In genomic region chr15:29342201-29342600, GRCh38 we compare ENCODE assay signal across 22 cellular contexts.
DNase-seq lines count a peak whose midpoint lies in the region; ATAC-seq, FAIRE-seq and TF ChIP-seq lines count a peak whose summit lies in the region.
"Had no signal": no experiment of that assay in that cellular context is flagged by ENCODE, and none has a peak within 500 bp of the region (broad histone marks: within the 10 kb centered on the region; RNA-seq: fewer than 3 reads in every experiment).

No MANE protein-coding gene starts in this region.

- CTCF ChIA-PET in H1 (lab: Charles Lee; ENCODE audit: partially characterized antibody) = interaction anchor here (0.7 to 1.8 kb wide), 4 partner anchors 23 to 202 kb away, joined by 3 read pairs; no protein-coding TSS in a partner anchor

- H2BK120ac ChIP-seq in H1 (replicated peaks; ENCODE audit: low read depth, low read length) (no peak overlapping the region), mesenchymal stem cell (ENCODE audit: low read depth, low read length) (no peak overlapping the region)

- peaks cover 25% of the 10 kb centered on the region for H3K4me1 ChIP-seq in GM23338 (ENCODE audit: insufficient read depth)
- peaks cover 13 to 31% (median 24%) of the 10 kb centered on the region in 4 experiments for H3K4me1 ChIP-seq in H1 (replicated peaks in 1 of 4; ENCODE audit: control insufficient read depth in 3 of 4, insufficient read depth in 4 of 4, low read length in 3 of 4)
- no peaks in the 10 kb centered on the region for H3K4me1 ChIP-seq in osteoblast (ENCODE audit: insufficient read depth, low read length)
- H3K4me1 ChIP-seq in mesenchymal stem cell (ENCODE audit: control insufficient read depth, insufficient read depth, low read depth, low read length) = no peaks in the 10 kb centered on the region
- H3K4me1 ChIP-seq: A549, Caco-2 had no signal

- H2AFZ ChIP-seq in GM23338 (no peak overlapping the region), H1 (ENCODE audit: low read length) (no peak overlapping the region), osteoblast (ENCODE audit: low read length) (no peak overlapping the region), mesenchymal stem cell (ENCODE audit: low read depth, low read length) (no peak overlapping the region)

- DNase-seq in GM23338 (ENCODE audit: low spot score) = peak; percentile 11
- DNase-seq in H1 (ENCODE audit: low read depth in 1 of 2, low spot score in 2 of 2) = peak in 1 of 2 experiments; percentile 39
- DNase-seq in osteoblast (ENCODE audit: insufficient read length, low spot score, missing footprints) = peak; percentile 27
- no peak for DNase-seq in KG1 (lab: John Stamatoyannopoulos, UW)
- DNase-seq in mesenchymal stem cell = no peak
- DNase-seq in activated naive CD4-positive, alpha-beta T cell treated with anti-CD3 and anti-CD28 coated beads, Interleukin-2, amount 50 U/mL, for 16 hours = no peak
- DNase-seq: AML-193; Caco-2; Calu3; CD4-positive, alpha-beta T cell; CD8-positive, alpha-beta T cell; DMS79 treated with DMSO at 0.1 percent for 48 hours; GF-D8 had no signal

- H3K27me3 ChIP-seq in GM23338 (ENCODE audit: insufficient read depth) (no peaks in the 10 kb centered on the region), H1 (replicated peaks in 1 of 4; ENCODE audit: control insufficient read depth in 3 of 4, extremely low read depth in 1 of 4, insufficient read depth in 3 of 4, low read length in 3 of 4) (peaks cover 0 to 2% (median 0%) of the 10 kb centered on the region in 4 experiments; a peak in 1 of 7 replicates), osteoblast (ENCODE audit: insufficient read depth, low read length) (no peaks in the 10 kb centered on the region), mesenchymal stem cell (ENCODE audit: control insufficient read depth in 1 of 2, insufficient read depth in 1 of 2, low read length in 2 of 2) (peaks cover 0 to 8% of the 10 kb centered on the region in 2 experiments)
- H3K27me3 ChIP-seq: BLaER1 treated with 17β-estradiol and CSF1 and Interleukin-3, amounts not matched to agents 10 nM and 100 nM had no signal

- no peak overlapping the region for H4K5ac ChIP-seq in H1 (ENCODE audit: insufficient read length, low read depth, low read length)

- no peak overlapping the region for H4K91ac ChIP-seq in H1 (replicated peaks; ENCODE audit: insufficient read length, low read length)
- H4K91ac ChIP-seq in mesenchymal stem cell (ENCODE audit: low read length) = no peak overlapping the region

- no peak overlapping the region for H2AK5ac ChIP-seq in H1 (ENCODE audit: low read depth, low read length)
- H2AK5ac ChIP-seq in mesenchymal stem cell (ENCODE audit: low read length, severe bottlenecking) = no peak overlapping the region

- no peaks in the 10 kb centered on the region for H3F3A ChIP-seq in GM23338 (replicated peaks; ENCODE audit: low read depth)

- FAIRE-seq in H1 (lab: Jason Lieb, UNC) = peak; percentile 42
- FAIRE-seq: A549, D721Med, G401.6, GM12891, GM19239 had no signal

- TF ChIP-seq POLR2A in H1 (IDR thresholded peaks at IDR 0.05; ENCODE audit: control extremely low read depth in 1 of 2, low read depth in 2 of 2, low read length in 2 of 2) = no peak

- H3K27ac Mint-ChIP-seq in GM23338 = no peak overlapping the region
- H3K27ac Mint-ChIP-seq: B cell; CD4-positive, alpha-beta T cell; CD8-positive, alpha-beta T cell had no signal

- TF ChIP-seq RAD21 in H1 (IDR thresholded peaks at IDR 0.05 in 1 of 2, conservative IDR thresholded peaks at IDR 0.05 in 1 of 2; ENCODE audit: low read depth in 2 of 2, low read length in 2 of 2) = no peak

- H3K36me3 Mint-ChIP-seq in GM23338 (ENCODE audit: low read depth) = no peaks in the 10 kb centered on the region
- H3K36me3 Mint-ChIP-seq: CD8-positive, alpha-beta T cell had no signal

- WGBS in H1 (ENCODE audit: extremely low coverage in 1 of 2, insufficient coverage in 1 of 2, insufficient read length in 1 of 2, insufficient replicate concordance in 2 of 2, low coverage in 1 of 2, low lambda C conversion rate in 2 of 2, missing lambda C conversion rate in 1 of 2), 2 experiments = 74% methylated on average over 8 of the region's 8 CpGs; no CpG with 5 or more reads in 1 of the 2 experiments
- WGBS in mesenchymal stem cell = 86% methylated on average over 6 of the region's 8 CpGs

- no peaks in the 10 kb centered on the region for H3K9me3 ChIP-seq in H1 (ENCODE audit: insufficient read depth in 2 of 2, low read depth in 1 of 2, low read length in 1 of 2)
- H3K9me3 ChIP-seq in osteoblast (ENCODE audit: low read depth, low read length) = no peaks in the 10 kb centered on the region
- no peaks in the 10 kb centered on the region for H3K9me3 ChIP-seq in mesenchymal stem cell (ENCODE audit: control insufficient read depth, low read length)
- H3K9me3 ChIP-seq: A549; BLaER1 treated with 17β-estradiol and CSF1 and Interleukin-3, amounts not matched to agents 10 nM and 100 nM; Caco-2 had no signal

- no peak overlapping the region for H3K4ac ChIP-seq in H1 (replicated peaks; ENCODE audit: insufficient read length, low read depth, low read length)
- no peak overlapping the region for H3K4ac ChIP-seq in mesenchymal stem cell (ENCODE audit: low read depth in 1 of 2, low read length in 2 of 2)

- H3K14ac ChIP-seq in H1 (ENCODE audit: insufficient read length) (no peak overlapping the region), mesenchymal stem cell (ENCODE audit: low read length in 2 of 2) (no peak overlapping the region)

- H3K9me3 Mint-ChIP-seq in GM23338 = no peaks in the 10 kb centered on the region
- H3K9me3 Mint-ChIP-seq: CD4-positive, alpha-beta T cell; CD8-positive, alpha-beta T cell had no signal

- H4K20me1 ChIP-seq in GM23338 (replicated peaks; ENCODE audit: insufficient read depth) (no peaks in the 10 kb centered on the region), H1 (replicated peaks in 1 of 2; ENCODE audit: control insufficient read depth in 1 of 2, insufficient read depth in 2 of 2, low read length in 2 of 2) (no peaks in the 10 kb centered on the region), osteoblast (ENCODE audit: insufficient read depth, low read length) (no peaks in the 10 kb centered on the region)
- H4K20me1 ChIP-seq: BLaER1 treated with 17β-estradiol and CSF1 and Interleukin-3, amounts not matched to agents 10 nM and 100 nM had no signal

- no peak overlapping the region for H3K56ac ChIP-seq in H1 (replicated peaks; ENCODE audit: insufficient read length, low read depth, low read length)

- H2BK15ac ChIP-seq in H1 (ENCODE audit: low read length) = 0 out of 2 replicates have a peak overlapping the region, but pooled peaks have one; percentile 19
- H2BK15ac ChIP-seq in mesenchymal stem cell (ENCODE audit: low read depth, poor library complexity, severe bottlenecking) = no peak overlapping the region

- peaks cover 8% of the 10 kb centered on the region for H3K27me3 Mint-ChIP-seq in GM23338 (ENCODE audit: insufficient read depth, low read depth, poor library complexity)
- H3K27me3 Mint-ChIP-seq: B cell; CD4-positive, alpha-beta T cell had no signal

- no peak overlapping the region for H3K27ac ChIP-seq in GM23338 (ENCODE audit: low read depth)
- H3K27ac ChIP-seq in H1 (ENCODE audit: low read depth, low read length) = no peak overlapping the region
- H3K27ac ChIP-seq in osteoblast (ENCODE audit: low read depth, low read length) = no peak overlapping the region
- H3K27ac ChIP-seq in mesenchymal stem cell (ENCODE audit: low read length, poor library complexity, severe bottlenecking) = no peak overlapping the region
- H3K27ac ChIP-seq: 22Rv1; A549; BLaER1 treated with 17β-estradiol and CSF1 and Interleukin-3, amounts not matched to agents 10 nM and 100 nM; C4-2B had no signal

- TF ChIP-seq EP300 in H1 (IDR thresholded peaks at IDR 0.05; ENCODE audit: borderline replicate concordance in 1 of 2, low read depth in 2 of 2, low read length in 2 of 2) = no peak

- H3K4me1 Mint-ChIP-seq in GM23338 = peaks cover 55% of the 10 kb centered on the region
- H3K4me1 Mint-ChIP-seq: B cell had no signal

- H3K23ac ChIP-seq in H1 (ENCODE audit: insufficient read length) = no peak overlapping the region
- no peak overlapping the region for H3K23ac ChIP-seq in mesenchymal stem cell (ENCODE audit: low read length in 2 of 2)

- POLR2A ChIA-PET in H1 (lab: Charles Lee; ENCODE audit: partially characterized antibody) = interaction anchor here (1.2 kb wide), 1 partner anchor 22 kb away, joined by 4 read pairs; no protein-coding TSS in a partner anchor

- H2BK20ac ChIP-seq in H1 (ENCODE audit: low read length) = no peak overlapping the region

- ATAC-seq in GM23338 = no peak
- ATAC-seq: A549; CD8-positive, alpha-beta T cell had no signal

- H4K8ac ChIP-seq in H1 (ENCODE audit: extremely low read depth, insufficient read depth, low read length) (no peak overlapping the region), mesenchymal stem cell (ENCODE audit: low read length) (no peak overlapping the region)

- H3K4me3 Mint-ChIP-seq in GM23338 = no peak overlapping the region
- H3K4me3 Mint-ChIP-seq: B cell; CD4-positive, alpha-beta T cell; CD8-positive, alpha-beta T cell had no signal

- no peak overlapping the region for H3K4me3 ChIP-seq in GM23338
- H3K4me3 ChIP-seq in H1 (ENCODE audit: extremely low read depth in 1 of 4, insufficient read depth in 2 of 4, low read depth in 3 of 4, low read length in 4 of 4) = no peak overlapping the region
- no peak overlapping the region for H3K4me3 ChIP-seq in osteoblast (ENCODE audit: insufficient read depth, low read length)
- H3K4me3 ChIP-seq in mesenchymal stem cell (ENCODE audit: insufficient read depth in 1 of 2, low read depth in 1 of 2, low read length in 2 of 2) = no peak overlapping the region
- H3K4me3 ChIP-seq: A549; BLaER1 treated with 17β-estradiol and CSF1 and Interleukin-3, amounts not matched to agents 10 nM and 100 nM had no signal

- H3K9ac ChIP-seq in H1 (replicated peaks in 1 of 4; ENCODE audit: extremely low read depth in 1 of 4, low read depth in 3 of 4, low read length in 3 of 4) = no peak overlapping the region
- no peak overlapping the region for H3K9ac ChIP-seq in mesenchymal stem cell (ENCODE audit: low read length)
- H3K9ac ChIP-seq: BLaER1 treated with 17β-estradiol and CSF1 and Interleukin-3, amounts not matched to agents 10 nM and 100 nM had no signal

- no peaks in the 10 kb centered on the region for H3K23me2 ChIP-seq in H1 (ENCODE audit: low read depth, low read length)

- H3K4me2 ChIP-seq in GM23338 = no peak overlapping the region
- 0 out of 4 replicates have a peak overlapping the region, but pooled peaks of 1 of the 2 experiments have one; percentile 22 for H3K4me2 ChIP-seq in H1 (ENCODE audit: insufficient read depth in 1 of 2, low read depth in 2 of 2, low read length in 2 of 2)
- H3K4me2 ChIP-seq in osteoblast (ENCODE audit: insufficient read depth, low read length) = no peak overlapping the region
- H3K4me2 ChIP-seq in mesenchymal stem cell (ENCODE audit: low read length, poor library complexity, severe bottlenecking) = no peak overlapping the region
- H3K4me2 ChIP-seq: A549; BLaER1 treated with 17β-estradiol and CSF1 and Interleukin-3, amounts not matched to agents 10 nM and 100 nM had no signal

- H3K9me2 ChIP-seq in GM23338 (ENCODE audit: insufficient read depth) = no peaks in the 10 kb centered on the region

- TF ChIP-seq CTCF in GM23338 (conservative IDR thresholded peaks at IDR 0.05; ENCODE audit: low read depth in 2 of 2) (no peak), H1 (IDR thresholded peaks at IDR 0.05; ENCODE audit: control extremely low read depth in 1 of 3, insufficient read depth in 1 of 3, low read depth in 1 of 3, low read length in 3 of 3) (no peak), osteoblast (IDR thresholded peaks at IDR 0.05; ENCODE audit: extremely low read depth, low read depth, low read length) (no peak)

- H2BK5ac ChIP-seq in H1 (ENCODE audit: low read depth, low read length) (no peak overlapping the region), mesenchymal stem cell (ENCODE audit: low read depth, low read length, poor library complexity, severe bottlenecking) (no peak overlapping the region)

- no peaks in the 10 kb centered on the region for H3K79me1 ChIP-seq in H1 (ENCODE audit: low read depth, low read length)
- no peaks in the 10 kb centered on the region for H3K79me1 ChIP-seq in mesenchymal stem cell (replicated peaks; ENCODE audit: low read length, poor library complexity, severe bottlenecking)

- H3K36me3 ChIP-seq in GM23338 (ENCODE audit: insufficient read depth) (no peaks in the 10 kb centered on the region), H1 (ENCODE audit: control insufficient read depth in 2 of 4, insufficient read depth in 4 of 4, low read length in 3 of 4) (no peaks in the 10 kb centered on the region), osteoblast (ENCODE audit: insufficient read depth, low read length) (no peaks in the 10 kb centered on the region), mesenchymal stem cell (ENCODE audit: control insufficient read depth in 1 of 2, insufficient read depth in 2 of 2, low read depth in 1 of 2, low read length in 2 of 2) (no peaks in the 10 kb centered on the region)
- H3K36me3 ChIP-seq: BLaER1 treated with 17β-estradiol and CSF1 and Interleukin-3, amounts not matched to agents 10 nM and 100 nM had no signal

- H2BK12ac ChIP-seq in H1 (ENCODE audit: low read depth, low read length) (no peak overlapping the region), mesenchymal stem cell (ENCODE audit: low read length in 2 of 2) (no peak overlapping the region)

- H3K79me2 ChIP-seq in GM23338 (replicated peaks; ENCODE audit: insufficient read depth) (no peaks in the 10 kb centered on the region), H1 (ENCODE audit: control insufficient read depth in 1 of 2, insufficient read depth in 2 of 2, low read length in 2 of 2) (no peaks in the 10 kb centered on the region), osteoblast (ENCODE audit: insufficient read depth, low read length) (no peaks in the 10 kb centered on the region)

- H3K18ac ChIP-seq in H1 (ENCODE audit: extremely low read depth, low read length) (no peak overlapping the region), mesenchymal stem cell (ENCODE audit: low read depth in 1 of 2, low read length in 2 of 2) (no peak overlapping the region)

Comparison
In these comparisons a context has a peak if more than half of its experiments do, and no peak if none do; other contexts are left out.
1. DNase-seq: peak in GM23338 (single experiment) and osteoblast (single experiment); none in KG1 (single experiment), mesenchymal stem cell (single experiment) and activated naive CD4-positive, alpha-beta T cell treated with anti-CD3 and anti-CD28 coated beads, Interleukin-2, amount 50 U/mL, for 16 hours (single experiment).